Comparison of ENCODE assay signal across 23 cellular contexts in the genomic region with DNA sequence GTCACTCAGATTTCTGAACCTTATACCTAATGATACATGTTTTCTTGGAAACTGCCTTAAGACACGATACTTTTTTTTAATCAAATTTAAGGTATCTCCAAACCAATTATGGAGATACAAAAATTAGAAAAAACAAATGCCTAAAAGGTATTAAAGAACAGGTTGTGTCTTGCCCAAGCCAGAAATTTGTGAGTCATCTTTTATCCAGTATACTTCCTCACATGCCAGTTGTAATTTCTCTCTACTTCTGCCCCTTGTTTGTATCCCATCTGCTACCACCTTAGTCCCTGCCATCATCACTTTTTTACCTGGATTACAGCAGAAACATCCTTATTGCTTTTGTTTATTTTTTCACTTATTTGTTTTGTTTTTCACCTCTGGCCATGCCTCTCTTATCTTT.
DNase-seq lines count a peak whose midpoint lies in the region; ATAC-seq and TF ChIP-seq lines count a peak whose summit lies in the region.
"Had no signal": no experiment of that assay in that cellular context is flagged by ENCODE, and none has a peak within 500 bp of the region (broad histone marks: within the 10 kb centered on the region; RNA-seq: fewer than 3 reads in every experiment).

No MANE protein-coding gene starts in this region.

- H3K36me3 Mint-ChIP-seq in MCF 10A (ENCODE audit: insufficient read depth, unreplicated experiment) = no peaks in the 10 kb centered on the region
- H3K36me3 Mint-ChIP-seq: CD4-positive, CD25-positive, alpha-beta regulatory T cell; CD8-positive, alpha-beta T cell had no signal

- POLR2A ChIA-PET in MCF 10A (lab: Yijun Ruan, JAX) = no interaction called here

- peak; percentile 29 for DNase-seq in MCF 10A (ENCODE audit: unreplicated experiment)
- no peak for DNase-seq in breast epithelium (ENCODE audit: low spot score in 2 of 2)
- no peak for DNase-seq in RWPE2 (ENCODE audit: low spot score)
- DNase-seq in epithelial cell of esophagus (ENCODE audit: low read depth) = peak; percentile 58
- no peak for DNase-seq in NCI-H2196 treated with DMSO at 0.1 percent for 48 hours (lab: John Stamatoyannopoulos, UW; ENCODE audit: unreplicated experiment)
- no peak for DNase-seq in tibial artery
- DNase-seq: Caco-2; CD4-positive, CD25-positive, alpha-beta regulatory T cell; CD8-positive, alpha-beta T cell; DMS 273 treated with DMSO at 0.1 percent for 48 hours; DMS79; EL; GDM1; GOT3; H7; HCEC 1CT had no signal

- H3K27me3 ChIP-seq in breast epithelium = no peaks in the 10 kb centered on the region
- H3K27me3 ChIP-seq in RWPE2 (ENCODE audit: insufficient read depth, poor library complexity, severe bottlenecking) = no peaks in the 10 kb centered on the region
- H3K27me3 ChIP-seq in tibial artery = no peaks in the 10 kb centered on the region
- H3K27me3 ChIP-seq: BLaER1 had no signal

- no peak for TF ChIP-seq POLR2A in breast epithelium (IDR thresholded peaks at IDR 0.05)

- intact Hi-C loops in MCF 10A (cut with micrococcal nuclease) (no loop called here), breast epithelium (cut with DNase I; ENCODE audit: low total_unique reads) (no loop called here), tibial artery (cut with DNase I; ENCODE audit: low total_unique reads) (no loop called here)

- no peaks in the 10 kb centered on the region for H3K36me3 ChIP-seq in breast epithelium
- H3K36me3 ChIP-seq in RWPE2 (ENCODE audit: low read depth) = no peaks in the 10 kb centered on the region
- H3K36me3 ChIP-seq in tibial artery = no peaks in the 10 kb centered on the region
- H3K36me3 ChIP-seq: BLaER1 had no signal

- H3K4me3 ChIP-seq in breast epithelium = no peak overlapping the region
- H3K4me3 ChIP-seq in RWPE2 (ENCODE audit: severe bottlenecking) = no peak overlapping the region
- H3K4me3 ChIP-seq in epithelial cell of esophagus (ENCODE audit: low read length) = no peak overlapping the region
- no peak overlapping the region for H3K4me3 ChIP-seq in tibial artery
- H3K4me3 ChIP-seq: BLaER1, GM12878 had no signal

- H3K27me3 Mint-ChIP-seq in MCF 10A (ENCODE audit: insufficient read depth, unreplicated experiment) = no peaks in the 10 kb centered on the region

- H3K9me3 ChIP-seq in breast epithelium (no peaks in the 10 kb centered on the region), RWPE2 (ENCODE audit: severe bottlenecking) (peaks cover 6% of the 10 kb centered on the region), tibial artery (no peaks in the 10 kb centered on the region)
- H3K9me3 ChIP-seq: BLaER1, Caco-2 had no signal

- no peak for TF ChIP-seq CTCF in MCF 10A (IDR thresholded peaks at IDR 0.05; ENCODE audit: unreplicated experiment)
- TF ChIP-seq CTCF in breast epithelium (IDR thresholded peaks at IDR 0.05) = no peak
- no peak for TF ChIP-seq CTCF in RWPE2 (IDR thresholded peaks at IDR 0.05; ENCODE audit: poor library complexity, severe bottlenecking)
- no peak for TF ChIP-seq CTCF in epithelial cell of esophagus (IDR thresholded peaks at IDR 0.05; ENCODE audit: insufficient read depth, low read depth, low read length, missing control alignments)
- TF ChIP-seq CTCF in tibial artery (IDR thresholded peaks at IDR 0.05) = no peak

- H3K4me1 Mint-ChIP-seq in MCF 10A (ENCODE audit: insufficient read depth, unreplicated experiment) = peaks cover 7% of the 10 kb centered on the region
- H3K4me1 Mint-ChIP-seq: B cell; CD4-positive, CD25-positive, alpha-beta regulatory T cell had no signal

- no peaks in the 10 kb centered on the region for H3K9me3 Mint-ChIP-seq in MCF 10A (ENCODE audit: unreplicated experiment)
- H3K9me3 Mint-ChIP-seq: CD8-positive, alpha-beta T cell had no signal

- CTCF ChIA-PET in MCF 10A (lab: Yijun Ruan, JAX) = no interaction called here

- BruUV-seq in MCF 10A (replicated peaks; lab: Mats Ljungman, UMichigan) = no TSS peak

- H3K4me3 Mint-ChIP-seq in MCF 10A (ENCODE audit: unreplicated experiment) = no peak overlapping the region
- H3K4me3 Mint-ChIP-seq: B cell; CD4-positive, CD25-positive, alpha-beta regulatory T cell; CD8-positive, alpha-beta T cell had no signal

- ATAC-seq in RWPE2 (ENCODE audit: low read depth) = peak; percentile 57; the same call in 1 of the 3 replicates
- no peak for ATAC-seq in HG03175 (IDR thresholded peaks at IDR 0.05; ENCODE audit: unreplicated experiment)
- no peak for ATAC-seq in GM18870 (IDR thresholded peaks at IDR 0.05; ENCODE audit: unreplicated experiment)
- ATAC-seq: CD8-positive, alpha-beta T cell; GM12878 had no signal

- H3K4me1 ChIP-seq in breast epithelium (no peaks in the 10 kb centered on the region), RWPE2 (ENCODE audit: insufficient read depth, poor library complexity, severe bottlenecking) (no peaks in the 10 kb centered on the region), tibial artery (peaks cover 0 to 40% (median 4%) of the 10 kb centered on the region in 4 donors)
- H3K4me1 ChIP-seq: BLaER1, Caco-2 had no signal

- H3K27ac ChIP-seq in breast epithelium = no peak overlapping the region
- H3K27ac ChIP-seq in RWPE2 (ENCODE audit: poor library complexity, severe bottlenecking) = no peak overlapping the region
- no peak overlapping the region for H3K27ac ChIP-seq in tibial artery
- H3K27ac ChIP-seq: 22Rv1, BLaER1, C4-2B had no signal

- H3K27ac Mint-ChIP-seq in MCF 10A (ENCODE audit: low read depth, unreplicated experiment) = no peak overlapping the region
- H3K27ac Mint-ChIP-seq: B cell; CD4-positive, CD25-positive, alpha-beta regulatory T cell; CD8-positive, alpha-beta T cell had no signal

Comparison
In these comparisons a context has a peak if more than half of its experiments do, and no peak if none do; other contexts are left out.
1. DNase-seq: peak in MCF 10A (single experiment) and epithelial cell of esophagus (single experiment); none in breast epithelium (0 of 2), RWPE2 (single experiment), NCI-H2196 treated with DMSO at 0.1 percent for 48 hours (single experiment) and tibial artery (0 of 2).